1 cellular context compared by ENCODE assay signal in the genomic region with DNA sequence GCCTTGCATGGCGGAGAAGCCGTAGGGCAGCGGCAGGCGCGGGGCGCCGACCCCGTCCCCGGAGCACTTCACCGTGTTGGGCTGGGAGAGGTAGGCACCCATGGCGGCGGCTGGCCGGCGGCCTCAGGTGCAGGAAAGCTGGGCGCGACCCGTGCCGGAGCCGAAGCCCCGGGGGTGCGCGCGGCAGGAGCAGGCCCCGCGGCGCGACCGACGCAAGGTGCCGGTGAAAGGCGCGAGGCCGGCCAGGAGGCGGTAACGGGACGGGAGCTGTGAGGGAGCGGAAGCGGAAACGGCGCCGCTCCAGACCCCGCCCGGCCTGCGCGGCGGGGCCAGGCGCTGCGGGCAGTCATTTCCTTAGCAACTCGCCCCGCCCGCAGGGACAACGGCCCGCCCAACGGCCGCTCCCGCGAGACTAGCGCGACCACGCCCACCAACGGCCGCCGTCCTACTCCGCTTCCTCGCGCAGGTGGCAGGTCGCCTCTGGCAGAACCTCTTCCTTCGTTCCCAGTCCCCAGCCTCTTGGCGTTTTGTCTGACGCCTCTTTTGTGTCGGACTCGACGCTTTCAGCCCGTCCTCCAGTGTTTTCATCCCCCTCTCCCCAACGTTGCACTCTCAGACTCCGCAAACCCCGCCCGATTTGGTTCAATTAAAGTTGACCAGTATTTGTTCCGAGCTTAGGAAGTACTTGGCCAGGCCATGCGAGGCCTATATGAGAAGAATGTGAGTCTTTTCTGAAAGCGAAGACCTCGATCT.
TF ChIP-seq lines count a peak whose summit lies in the region.

PPM1G (minus strand) TSS at position 271 of the 753 bp plus-strand sequence; CDS start at position 102, 169 bp downstream.

TF ChIP-seq in K562, 482 proteins besides CTCF, POLR2A, EP300 and RAD21 (continued from another document and continues in another):
- TF ChIP-seq EHMT2 (IDR thresholded peaks at IDR 0.05) (no peak), THAP7 (CRISPR knock-in tag; IDR thresholded peaks at IDR 0.05) (no peak), MITF (IDR thresholded peaks at IDR 0.05) (no peak), BACH1 (tag; IDR thresholded peaks at IDR 0.05) (no peak), GATAD2A (IDR thresholded peaks at IDR 0.05) (no peak), ZNF347 (CRISPR knock-in tag; IDR thresholded peaks at IDR 0.05; ENCODE audit: low read depth) (no peak), RB1 (IDR thresholded peaks at IDR 0.05; ENCODE audit: low read depth) (peak; percentile 66; the same call in 1 of the 2 replicates), POLR3G (IDR thresholded peaks at IDR 0.05; ENCODE audit: extremely low read depth, insufficient read length, insufficient replicate concordance) (no peak), ZNF121 (CRISPR knock-in tag; conservative IDR thresholded peaks at IDR 0.05) (no peak), NFE2L1 (tag; IDR thresholded peaks at IDR 0.05; ENCODE audit: borderline replicate concordance, low read depth) (no peak), TAL1 (IDR thresholded peaks at IDR 0.05) (no peak), ARID3B (CRISPR knock-in tag; IDR thresholded peaks at IDR 0.05; ENCODE audit: borderline replicate concordance) (peak; percentile 67; the same call in 1 of the 2 replicates), XRCC3 (IDR thresholded peaks at IDR 0.05) (no peak), ZNF780A (CRISPR knock-in tag; IDR thresholded peaks at IDR 0.05) (no peak), ZNF586 (CRISPR knock-in tag; conservative IDR thresholded peaks at IDR 0.05) (no peak), ZNF280A (IDR thresholded peaks at IDR 0.05; ENCODE audit: low read depth, partially characterized antibody) (no peak), SMARCA4 (IDR thresholded peaks at IDR 0.05) (no peak), PURB (CRISPR knock-in tag; IDR thresholded peaks at IDR 0.05; ENCODE audit: low read depth) (no peak), NFIX (CRISPR knock-in tag; IDR thresholded peaks at IDR 0.05; ENCODE audit: low read depth) (no peak), JUND (IDR thresholded peaks at IDR 0.05; ENCODE audit: borderline replicate concordance, low read depth, low read length) (peak; percentile 30; the same call in 1 of the 2 replicates), JUND (tag; IDR thresholded peaks at IDR 0.05; ENCODE audit: borderline replicate concordance, low read depth, low read length) (no peak; the same call in 2 of the 3 replicates), TCF3 (CRISPR knock-in tag; IDR thresholded peaks at IDR 0.05) (peak; percentile 4; the same call in 1 of the 2 replicates), E2F4 (CRISPR knock-in tag; IDR thresholded peaks at IDR 0.05; ENCODE audit: low read depth) (peak; percentile 9; the same call in 1 of the 2 replicates), MLX (CRISPR knock-in tag; conservative IDR thresholded peaks at IDR 0.05) (no peak; a peak in 1 of 4 replicates), PHB (CRISPR knock-in tag; IDR thresholded peaks at IDR 0.05) (no peak), ZKSCAN3 (CRISPR knock-in tag; IDR thresholded peaks at IDR 0.05) (no peak), HMGN3 (IDR thresholded peaks at IDR 0.05; ENCODE audit: borderline replicate concordance, extremely low read depth, insufficient read length, low read depth, low read length) (peak; percentile 49), TEAD2 (tag; IDR thresholded peaks at IDR 0.05) (no peak), ZFX (CRISPR knock-in tag; IDR thresholded peaks at IDR 0.05) (peak; percentile 91), ZNF174 (CRISPR knock-in tag; IDR thresholded peaks at IDR 0.05) (no peak), ZKSCAN8 (CRISPR knock-in tag; IDR thresholded peaks at IDR 0.05) (no peak), ZNF785 (CRISPR knock-in tag; IDR thresholded peaks at IDR 0.05) (no peak), ATF7 (IDR thresholded peaks at IDR 0.05) (peak; percentile 80), KDM2B (CRISPR knock-in tag; IDR thresholded peaks at IDR 0.05) (no peak), CEBPB (tag; IDR thresholded peaks at IDR 0.05) (no peak), NCOA6 (IDR thresholded peaks at IDR 0.05) (no peak), PYGO2 (tag; IDR thresholded peaks at IDR 0.05) (no peak), ERF (CRISPR knock-in tag; IDR thresholded peaks at IDR 0.05) (no peak), IRF2 (CRISPR knock-in tag; IDR thresholded peaks at IDR 0.05) (0 out of 2 replicates have a peak, but pooled peaks have one; percentile 4), SRF (CRISPR knock-in tag; IDR thresholded peaks at IDR 0.05) (no peak), MAFK (IDR thresholded peaks at IDR 0.05; ENCODE audit: low read length) (no peak), ZNF76 (CRISPR knock-in tag; IDR thresholded peaks at IDR 0.05; ENCODE audit: borderline replicate concordance) (no peak), EP400 (IDR thresholded peaks at IDR 0.05) (peak; percentile 84), NR4A1 (CRISPR knock-in tag; IDR thresholded peaks at IDR 0.05) (no peak), NR4A1 (tag; IDR thresholded peaks at IDR 0.05) (peak; percentile 64; the same call in 1 of the 2 replicates), CCAR2 (IDR thresholded peaks at IDR 0.05; ENCODE audit: low read depth, low read length) (no peak), RBM15 (IDR thresholded peaks at IDR 0.05; ENCODE audit: insufficient read depth, low read length) (no peak), HNRNPL (IDR thresholded peaks at IDR 0.05; ENCODE audit: low read depth, low read length) (no peak), LARP7 (IDR thresholded peaks at IDR 0.05) (no peak), POLR2B (IDR thresholded peaks at IDR 0.05; ENCODE audit: low read depth, partially characterized antibody) (peak; percentile 96), PHF20 (IDR thresholded peaks at IDR 0.05; ENCODE audit: partially characterized antibody) (peak; percentile 76)
- TF ChIP-seq, protein P1, sequence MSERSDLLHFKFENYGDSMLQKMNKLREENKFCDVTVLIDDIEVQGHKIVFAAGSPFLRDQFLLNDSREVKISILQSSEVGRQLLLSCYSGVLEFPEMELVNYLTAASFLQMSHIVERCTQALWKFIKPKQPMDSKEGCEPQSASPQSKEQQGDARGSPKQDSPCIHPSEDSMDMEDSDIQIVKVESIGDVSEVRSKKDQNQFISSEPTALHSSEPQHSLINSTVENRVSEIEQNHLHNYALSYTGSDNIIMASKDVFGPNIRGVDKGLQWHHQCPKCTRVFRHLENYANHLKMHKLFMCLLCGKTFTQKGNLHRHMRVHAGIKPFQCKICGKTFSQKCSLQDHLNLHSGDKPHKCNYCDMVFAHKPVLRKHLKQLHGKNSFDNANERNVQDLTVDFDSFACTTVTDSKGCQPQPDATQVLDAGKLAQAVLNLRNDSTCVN (CRISPR knock-in tag; IDR thresholded peaks at IDR 0.05), result 0 out of 2 replicates have a peak, but pooled peaks have one; percentile 46
- TF ChIP-seq, protein P2, sequence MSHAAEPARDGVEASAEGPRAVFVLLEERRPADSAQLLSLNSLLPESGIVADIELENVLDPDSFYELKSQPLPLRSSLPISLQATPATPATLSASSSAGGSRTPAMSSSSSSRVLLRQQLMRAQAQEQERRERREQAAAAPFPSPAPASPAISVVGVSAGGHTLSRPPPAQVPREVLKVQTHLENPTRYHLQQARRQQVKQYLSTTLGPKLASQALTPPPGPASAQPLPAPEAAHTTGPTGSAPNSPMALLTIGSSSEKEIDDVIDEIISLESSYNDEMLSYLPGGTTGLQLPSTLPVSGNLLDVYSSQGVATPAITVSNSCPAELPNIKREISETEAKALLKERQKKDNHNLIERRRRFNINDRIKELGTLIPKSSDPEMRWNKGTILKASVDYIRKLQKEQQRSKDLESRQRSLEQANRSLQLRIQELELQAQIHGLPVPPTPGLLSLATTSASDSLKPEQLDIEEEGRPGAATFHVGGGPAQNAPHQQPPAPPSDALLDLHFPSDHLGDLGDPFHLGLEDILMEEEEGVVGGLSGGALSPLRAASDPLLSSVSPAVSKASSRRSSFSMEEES (CRISPR knock-in tag; IDR thresholded peaks at IDR 0.05), result no peak
- TF ChIP-seq, protein P3, sequence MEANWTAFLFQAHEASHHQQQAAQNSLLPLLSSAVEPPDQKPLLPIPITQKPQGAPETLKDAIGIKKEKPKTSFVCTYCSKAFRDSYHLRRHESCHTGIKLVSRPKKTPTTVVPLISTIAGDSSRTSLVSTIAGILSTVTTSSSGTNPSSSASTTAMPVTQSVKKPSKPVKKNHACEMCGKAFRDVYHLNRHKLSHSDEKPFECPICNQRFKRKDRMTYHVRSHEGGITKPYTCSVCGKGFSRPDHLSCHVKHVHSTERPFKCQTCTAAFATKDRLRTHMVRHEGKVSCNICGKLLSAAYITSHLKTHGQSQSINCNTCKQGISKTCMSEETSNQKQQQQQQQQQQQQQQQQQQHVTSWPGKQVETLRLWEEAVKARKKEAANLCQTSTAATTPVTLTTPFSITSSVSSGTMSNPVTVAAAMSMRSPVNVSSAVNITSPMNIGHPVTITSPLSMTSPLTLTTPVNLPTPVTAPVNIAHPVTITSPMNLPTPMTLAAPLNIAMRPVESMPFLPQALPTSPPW (CRISPR knock-in tag; IDR thresholded peaks at IDR 0.05), result peak; percentile 84
- TF ChIP-seq, protein P4, sequence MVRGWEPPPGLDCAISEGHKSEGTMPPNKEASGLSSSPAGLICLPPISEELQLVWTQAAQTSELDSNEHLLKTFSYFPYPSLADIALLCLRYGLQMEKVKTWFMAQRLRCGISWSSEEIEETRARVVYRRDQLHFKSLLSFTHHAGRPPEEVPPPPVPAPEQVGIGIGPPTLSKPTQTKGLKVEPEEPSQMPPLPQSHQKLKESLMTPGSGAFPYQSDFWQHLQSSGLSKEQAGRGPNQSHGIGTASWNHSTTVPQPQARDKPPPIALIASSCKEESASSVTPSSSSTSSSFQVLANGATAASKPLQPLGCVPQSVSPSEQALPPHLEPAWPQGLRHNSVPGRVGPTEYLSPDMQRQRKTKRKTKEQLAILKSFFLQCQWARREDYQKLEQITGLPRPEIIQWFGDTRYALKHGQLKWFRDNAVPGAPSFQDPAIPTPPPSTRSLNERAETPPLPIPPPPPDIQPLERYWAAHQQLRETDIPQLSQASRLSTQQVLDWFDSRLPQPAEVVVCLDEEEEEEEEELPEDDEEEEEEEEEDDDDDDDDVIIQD (CRISPR knock-in tag; IDR thresholded peaks at IDR 0.05), result no peak
